Comparison of ENCODE assay signal across 12 cellular contexts in the genomic region with DNA sequence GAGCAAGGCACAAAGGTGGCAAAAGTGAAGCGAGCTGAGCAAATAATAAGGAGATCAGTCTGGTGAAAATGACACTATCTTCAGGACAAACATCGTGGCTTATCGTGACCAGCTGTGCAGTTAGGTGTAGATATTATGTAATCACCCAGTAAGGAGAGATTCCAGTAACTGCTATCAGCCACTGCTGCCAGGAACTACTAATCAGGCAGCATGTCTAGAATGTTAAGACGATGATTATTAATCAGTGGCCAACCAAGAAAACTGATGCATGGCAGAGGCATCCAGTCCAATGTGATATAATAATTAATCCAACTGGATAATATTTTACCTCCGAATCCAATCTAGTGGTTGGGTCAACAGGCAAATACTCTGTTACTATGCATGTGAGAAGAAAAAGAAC.
DNase-seq lines count a peak whose midpoint lies in the region; ATAC-seq and TF ChIP-seq lines count a peak whose summit lies in the region.
"Had no signal": no experiment of that assay in that cellular context is flagged by ENCODE, and none has a peak within 500 bp of the region (broad histone marks: within the 10 kb centered on the region; RNA-seq: fewer than 3 reads in every experiment).

No MANE protein-coding gene starts in this region.

- no peaks in the 10 kb centered on the region for H3K9me3 ChIP-seq in right atrium auricular region
- no peaks in the 10 kb centered on the region for H3K9me3 ChIP-seq in effector memory CD4-positive, alpha-beta T cell (ENCODE audit: control insufficient read depth, low read length)

- H3K4me3 ChIP-seq in right atrium auricular region = no peak overlapping the region
- no peak overlapping the region for H3K4me3 ChIP-seq in effector memory CD4-positive, alpha-beta T cell (ENCODE audit: insufficient read depth, low read depth, low read length, poor library complexity, severe bottlenecking)

- BruUV-seq in Calu3 (replicated peaks; lab: Mats Ljungman, UMichigan) = no TSS peak

- H3K9me3 Mint-ChIP-seq in Calu3 (ENCODE audit: low read depth, unreplicated experiment) = no peaks in the 10 kb centered on the region
- H3K9me3 Mint-ChIP-seq: activated CD8-positive, alpha-beta T cell treated with anti-CD3 and anti-CD28 coated beads for 36 hours had no signal

- no peak for TF ChIP-seq CTCF in Calu3 (IDR thresholded peaks at IDR 0.05; ENCODE audit: unreplicated experiment)
- TF ChIP-seq CTCF in right atrium auricular region (IDR thresholded peaks at IDR 0.05) = no peak

- H3K4me1 Mint-ChIP-seq in Calu3 (ENCODE audit: low read depth, unreplicated experiment) = peaks cover 18% of the 10 kb centered on the region

- H3K27me3 Mint-ChIP-seq in Calu3 (ENCODE audit: unreplicated experiment) = no peaks in the 10 kb centered on the region
- H3K27me3 Mint-ChIP-seq: activated CD8-positive, alpha-beta T cell treated with anti-CD3 and anti-CD28 coated beads for 36 hours had no signal

- peaks cover 0 to 38% of the 10 kb centered on the region in 2 donors for H3K4me1 ChIP-seq in right atrium auricular region
- H3K4me1 ChIP-seq in effector memory CD4-positive, alpha-beta T cell (ENCODE audit: control insufficient read depth, insufficient read depth, low read length, poor library complexity, severe bottlenecking) = peaks cover 5% of the 10 kb centered on the region

- DNase-seq in Calu3 (peak; percentile 62), amniotic epithelial cell (ENCODE audit: low read depth) (peak; percentile 93), right atrium auricular region (ENCODE audit: low spot score) (no peak), sciatic nerve (ENCODE audit: low spot score) (no peak), posterior vena cava (ENCODE audit: low spot score) (no peak), pons (ENCODE audit: low spot score) (no peak)
- no peak for DNase-seq in effector memory CD4-positive, alpha-beta T cell
- DNase-seq: activated CD8-positive, alpha-beta T cell treated with anti-CD3 and anti-CD28 coated beads for 36 hours; amniotic stem cell; Kasumi-1; NCI-H774 had no signal

- peak; percentile 14 for ATAC-seq in sciatic nerve
- ATAC-seq in HG03039 (IDR thresholded peaks at IDR 0.05; ENCODE audit: unreplicated experiment) = no peak
- ATAC-seq: activated CD8-positive, alpha-beta T cell treated with anti-CD3 and anti-CD28 coated beads for 36 hours had no signal

- no peak overlapping the region for H3K27ac Mint-ChIP-seq in Calu3 (ENCODE audit: unreplicated experiment)
- H3K27ac Mint-ChIP-seq: activated CD8-positive, alpha-beta T cell treated with anti-CD3 and anti-CD28 coated beads for 36 hours had no signal

- intact Hi-C loops in Calu3 (cut with micrococcal nuclease; ENCODE audit: unreplicated experiment) (loop anchor here (1.0 to 5.0 kb wide), 5 partner anchors 19 to 505 kb away; partner anchors contain the start of gene ZBTB11), sciatic nerve (cut with DNase I) (no loop called here), posterior vena cava (cut with DNase I) (loop anchor here in 1 of 2 donors (10.0 kb wide), 1 partner anchor 97 kb away; no protein-coding TSS in a partner anchor)

- no peaks in the 10 kb centered on the region for H3K36me3 ChIP-seq in right atrium auricular region
- H3K36me3 ChIP-seq in effector memory CD4-positive, alpha-beta T cell (ENCODE audit: control insufficient read depth, insufficient read depth, low read length) = no peaks in the 10 kb centered on the region

- CTCF ChIA-PET in Calu3 (lab: Charles Lee) = interaction anchor here (0.8 to 5.2 kb wide), 8 partner anchors 11 to 80 kb away, joined by 3 to 31 read pairs (median 4); no protein-coding TSS in a partner anchor

- H3K27me3 ChIP-seq in right atrium auricular region = no peaks in the 10 kb centered on the region
- H3K27me3 ChIP-seq in effector memory CD4-positive, alpha-beta T cell (replicated peaks; ENCODE audit: control insufficient read depth, insufficient read depth, low read length, poor library complexity, severe bottlenecking) = no peaks in the 10 kb centered on the region

- no peak overlapping the region for H3K4me3 Mint-ChIP-seq in Calu3 (ENCODE audit: low read depth, unreplicated experiment)
- H3K4me3 Mint-ChIP-seq: activated CD8-positive, alpha-beta T cell treated with anti-CD3 and anti-CD28 coated beads for 36 hours had no signal

- peak overlapping the region; percentile 37 to 76 for H3K27ac ChIP-seq in right atrium auricular region
- H3K27ac ChIP-seq in effector memory CD4-positive, alpha-beta T cell (ENCODE audit: insufficient read depth, low read length, poor library complexity, severe bottlenecking) = no peak overlapping the region

- H3K36me3 Mint-ChIP-seq in Calu3 (ENCODE audit: insufficient read depth, unreplicated experiment) = peaks cover 2% of the 10 kb centered on the region

Comparison
In these comparisons a context has a peak if more than half of its experiments do, and no peak if none do; other contexts are left out.
1. DNase-seq: peak in Calu3 (single experiment) and amniotic epithelial cell (single experiment); none in right atrium auricular region (single experiment), sciatic nerve (single experiment), posterior vena cava (single experiment), effector memory CD4-positive, alpha-beta T cell (0 of 3) and pons (single experiment).